ENCODE assay signal across 9 cellular contexts in the genomic region with DNA sequence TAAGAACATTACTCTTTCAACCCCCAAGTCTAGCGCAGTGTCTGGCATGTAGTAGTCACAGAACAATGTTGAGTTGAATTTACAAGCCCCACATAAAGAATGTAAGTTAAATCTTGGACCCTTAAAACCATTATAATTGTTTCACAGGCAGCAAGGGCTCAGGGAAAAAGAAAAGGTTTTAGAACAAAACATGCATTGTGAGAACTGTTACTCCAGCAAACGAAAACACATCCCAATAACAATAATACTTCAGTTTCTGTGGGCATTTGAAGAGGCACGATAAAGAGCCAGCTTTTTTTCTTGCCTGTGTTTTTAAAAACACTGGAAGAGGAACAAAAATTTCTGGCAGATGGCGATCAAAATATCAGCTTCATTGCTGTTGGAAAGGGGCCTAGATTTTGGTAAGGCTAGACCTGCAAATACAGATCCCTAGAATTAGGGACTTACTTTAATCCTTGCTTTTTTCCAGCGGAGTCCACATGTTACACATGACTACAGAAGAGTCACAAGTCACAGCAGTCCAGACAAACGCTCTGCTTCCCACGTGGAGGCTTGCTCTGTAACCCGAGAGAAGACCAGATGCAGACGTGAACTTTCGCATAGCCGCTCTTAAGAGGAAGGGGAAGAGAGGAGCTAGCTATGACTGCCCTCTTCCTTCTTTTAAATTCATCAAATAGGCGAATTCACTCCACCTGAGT.
DNase-seq lines count a peak whose midpoint lies in the region; ATAC-seq and TF ChIP-seq lines count a peak whose summit lies in the region.
"Had no signal": no experiment of that assay in that cellular context is flagged by ENCODE, and none has a peak within 500 bp of the region (broad histone marks: within the 10 kb centered on the region; RNA-seq: fewer than 3 reads in every experiment).

No MANE protein-coding gene starts in this region.

- DNase-seq in GM04503 (ENCODE audit: low read depth), result peak; percentile 26
- peak; percentile 19 for DNase-seq in NCI-H526 treated with DMSO at 0.1 percent for 48 hours (lab: John Stamatoyannopoulos, UW)
- peak; percentile 63 to 78 for DNase-seq in foreskin fibroblast
- no peak for DNase-seq in CD8-positive, alpha-beta T cell
- DNase-seq in CD4-positive, alpha-beta memory T cell, result no peak
- no peak for DNase-seq in NCI-H146 (lab: John Stamatoyannopoulos, UW)
- DNase-seq: activated gamma-delta T cell had no signal

- no peaks in the 10 kb centered on the region for H3K79me2 ChIP-seq in parathyroid adenoma

- no peaks in the 10 kb centered on the region for H3K9me3 Mint-ChIP-seq in CD8-positive, alpha-beta T cell
- no peaks in the 10 kb centered on the region for H3K9me3 Mint-ChIP-seq in CD4-positive, alpha-beta memory T cell

- no peaks in the 10 kb centered on the region for H3K36me3 Mint-ChIP-seq in CD8-positive, alpha-beta T cell
- H3K36me3 Mint-ChIP-seq in CD4-positive, alpha-beta memory T cell, result no peaks in the 10 kb centered on the region

- no peaks in the 10 kb centered on the region for H3K4me1 Mint-ChIP-seq in CD8-positive, alpha-beta T cell (ENCODE audit: low read depth)
- no peaks in the 10 kb centered on the region for H3K4me1 Mint-ChIP-seq in CD4-positive, alpha-beta memory T cell

- ATAC-seq in GM21619 (IDR thresholded peaks at IDR 0.05; ENCODE audit: unreplicated experiment), result no peak
- no peak for ATAC-seq in CD8-positive, alpha-beta T cell

- H3K4me1 ChIP-seq in parathyroid adenoma, result no peaks in the 10 kb centered on the region
- no peaks in the 10 kb centered on the region for H3K4me1 ChIP-seq in CD8-positive, alpha-beta T cell (ENCODE audit: insufficient read depth, low read length)
- no peaks in the 10 kb centered on the region for H3K4me1 ChIP-seq in CD4-positive, alpha-beta memory T cell (ENCODE audit: insufficient read depth, low read length)

- H3K9me3 ChIP-seq in parathyroid adenoma (ENCODE audit: control insufficient read depth, low read length), result no peaks in the 10 kb centered on the region
- no peaks in the 10 kb centered on the region for H3K9me3 ChIP-seq in CD8-positive, alpha-beta T cell (ENCODE audit: low read length)
- H3K9me3 ChIP-seq in CD4-positive, alpha-beta memory T cell (ENCODE audit: control insufficient read depth in 1 of 2, low read length in 2 of 2), result no peaks in the 10 kb centered on the region

- no peak overlapping the region for H3K4me3 Mint-ChIP-seq in CD8-positive, alpha-beta T cell
- no peak overlapping the region for H3K4me3 Mint-ChIP-seq in CD4-positive, alpha-beta memory T cell

- no peaks in the 10 kb centered on the region for H3K27me3 Mint-ChIP-seq in CD8-positive, alpha-beta T cell (ENCODE audit: low read depth)
- no peaks in the 10 kb centered on the region for H3K27me3 Mint-ChIP-seq in CD4-positive, alpha-beta memory T cell

- no peaks in the 10 kb centered on the region for H3K36me3 ChIP-seq in parathyroid adenoma (ENCODE audit: control insufficient read depth, insufficient read depth, low read length)
- H3K36me3 ChIP-seq in CD8-positive, alpha-beta T cell (ENCODE audit: insufficient read depth, low read length), result no peaks in the 10 kb centered on the region
- no peaks in the 10 kb centered on the region for H3K36me3 ChIP-seq in CD4-positive, alpha-beta memory T cell (ENCODE audit: insufficient read depth, low read length)

- H3K4me3 ChIP-seq in foreskin fibroblast (ENCODE audit: low read depth in 1 of 2, low read length in 2 of 2), result peak overlapping the region in 1 of 2 donors; percentile 38
- no peak overlapping the region for H3K4me3 ChIP-seq in parathyroid adenoma (ENCODE audit: low read depth, low read length)
- H3K4me3 ChIP-seq in CD8-positive, alpha-beta T cell (ENCODE audit: low read depth, low read length), result no peak overlapping the region
- H3K4me3 ChIP-seq in CD4-positive, alpha-beta memory T cell (ENCODE audit: low read length in 2 of 2), result no peak overlapping the region

- no peak overlapping the region for H3K9ac ChIP-seq in parathyroid adenoma

- no peaks in the 10 kb centered on the region for H3K27me3 ChIP-seq in parathyroid adenoma (ENCODE audit: control insufficient read depth, insufficient read depth, low read length)
- H3K27me3 ChIP-seq in CD8-positive, alpha-beta T cell (ENCODE audit: insufficient read depth, low read length), result no peaks in the 10 kb centered on the region
- H3K27me3 ChIP-seq in CD4-positive, alpha-beta memory T cell (ENCODE audit: insufficient read depth, low read length), result no peaks in the 10 kb centered on the region

- POLR2A ChIA-PET in CD8-positive, alpha-beta T cell (lab: Charles Lee), result no interaction called here
- POLR2A ChIA-PET in CD4-positive, alpha-beta memory T cell (lab: Charles Lee; ENCODE audit: partially characterized antibody), result no interaction called here

- H2AFZ ChIP-seq in parathyroid adenoma, result peak overlapping the region; percentile 25

- H3K27ac Mint-ChIP-seq in CD8-positive, alpha-beta T cell, result no peak overlapping the region
- no peak overlapping the region for H3K27ac Mint-ChIP-seq in CD4-positive, alpha-beta memory T cell

- TF ChIP-seq CTCF in foreskin fibroblast (IDR thresholded peaks at IDR 0.05; ENCODE audit: low read depth, low read length) (no peak), parathyroid adenoma (IDR thresholded peaks at IDR 0.05) (no peak)
- TF ChIP-seq CTCF in CD8-positive, alpha-beta T cell (IDR thresholded peaks at IDR 0.05), result no peak

- CTCF ChIA-PET in CD8-positive, alpha-beta T cell (lab: Charles Lee), result interaction anchor here (0.9 kb wide), 1 partner anchor 30 kb away, joined by 3 read pairs; no protein-coding TSS in a partner anchor
- CTCF ChIA-PET in CD4-positive, alpha-beta memory T cell (lab: Charles Lee; ENCODE audit: partially characterized antibody), result no interaction called here

- H3K27ac ChIP-seq in parathyroid adenoma, result no peak overlapping the region
- no peak overlapping the region for H3K27ac ChIP-seq in CD8-positive, alpha-beta T cell (ENCODE audit: low read depth, low read length)
- H3K27ac ChIP-seq in CD4-positive, alpha-beta memory T cell (ENCODE audit: low read depth, low read length), result no peak overlapping the region

- intact Hi-C loops in CD8-positive, alpha-beta T cell (cut with DNase I, micrococcal nuclease), result no loop called here
- intact Hi-C loops in CD4-positive, alpha-beta memory T cell (cut with micrococcal nuclease), result no loop called here

- no peak overlapping the region for H3K4me2 ChIP-seq in parathyroid adenoma (ENCODE audit: low read length)

Comparison
In these comparisons a context has a peak if more than half of its experiments do, and no peak if none do; other contexts are left out.
1. DNase-seq: peak in GM04503 (single experiment), NCI-H526 treated with DMSO at 0.1 percent for 48 hours (single experiment) and foreskin fibroblast (2 of 2); none in CD8-positive, alpha-beta T cell (0 of 7), CD4-positive, alpha-beta memory T cell (0 of 5) and NCI-H146 (single experiment).